9 cellular contexts compared by ENCODE assay signal in the genomic region with DNA sequence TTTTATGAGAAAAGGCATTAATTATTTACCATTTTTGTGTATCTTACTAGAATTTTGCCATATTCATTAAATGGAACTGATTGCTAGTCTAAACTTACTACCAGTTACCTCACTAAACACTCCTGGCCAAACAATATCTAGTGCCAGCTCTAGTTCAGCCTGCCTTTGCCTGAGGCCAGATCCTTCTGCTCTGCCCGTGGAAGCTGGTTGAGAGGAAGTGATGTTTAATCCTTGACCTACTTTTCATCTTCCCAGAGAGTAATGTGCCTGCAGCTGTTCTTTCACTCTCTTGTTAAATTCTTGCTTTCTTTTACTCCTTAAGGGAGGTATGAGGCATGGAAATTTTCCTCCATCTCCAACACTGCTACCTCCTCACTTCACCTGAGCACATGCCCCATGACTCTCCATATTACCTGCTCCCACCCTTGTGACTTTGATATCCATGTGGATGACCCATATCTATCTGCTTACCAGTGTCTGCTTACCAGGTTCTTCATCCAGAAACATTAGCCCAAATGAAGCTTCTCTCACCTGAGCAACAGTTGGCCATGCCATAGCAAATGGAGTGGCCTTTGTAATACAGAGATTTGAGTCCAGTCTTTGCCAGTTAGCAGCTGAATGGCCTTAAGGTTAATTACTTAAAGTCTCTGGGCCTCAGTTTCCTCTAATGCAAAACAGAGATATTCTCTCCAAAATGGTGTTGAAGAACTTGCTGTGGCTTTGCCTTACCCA. TPM values are rescaled to one million over a fixed set of nuclear protein-coding genes. Genes with fewer than 3 reads are reported as not detected.
DNase-seq lines count a peak whose midpoint lies in the region; ATAC-seq and TF ChIP-seq lines count a peak whose summit lies in the region.
"Had no signal": no experiment of that assay in that cellular context is flagged by ENCODE, and none has a peak within 500 bp of the region (broad histone marks: within the 10 kb centered on the region; RNA-seq: fewer than 3 reads in every experiment).

No MANE protein-coding gene starts in this region.

- TF ChIP-seq EP300 in suprapubic skin (IDR thresholded peaks at IDR 0.05): no peak

- no peaks in the 10 kb centered on the region for H3K27me3 Mint-ChIP-seq in chondrocyte (ENCODE audit: low read depth)

- H3K9me3 ChIP-seq in suprapubic skin: no peaks in the 10 kb centered on the region

- H3K36me3 Mint-ChIP-seq in chondrocyte (ENCODE audit: low read depth): peaks cover 2% of the 10 kb centered on the region

- no peak overlapping the region for H3K4me3 Mint-ChIP-seq in chondrocyte (ENCODE audit: unreplicated experiment)

- WGBS in suprapubic skin: 10% methylated on average over 1 of the region's 1 CpG

- no peak overlapping the region for H3K4me3 ChIP-seq in Jurkat, Clone E6-1 (ENCODE audit: low read length)
- H3K4me3 ChIP-seq in suprapubic skin: no peak overlapping the region

- H3K9me3 Mint-ChIP-seq in chondrocyte (ENCODE audit: low read depth): no peaks in the 10 kb centered on the region

- H3K4me1 Mint-ChIP-seq in chondrocyte (ENCODE audit: low read depth): peaks cover 43% of the 10 kb centered on the region

- peaks cover 8% of the 10 kb centered on the region for H3K36me3 ChIP-seq in suprapubic skin

- H3K27ac ChIP-seq in suprapubic skin: no peak overlapping the region

- peaks cover 36% of the 10 kb centered on the region for H3K4me1 ChIP-seq in suprapubic skin

- H3K27me3 ChIP-seq in suprapubic skin: no peaks in the 10 kb centered on the region

- TF ChIP-seq CTCF in chondrocyte (IDR thresholded peaks at IDR 0.05) (no peak), suprapubic skin (IDR thresholded peaks at IDR 0.05) (no peak)

- ATAC-seq in GM18870 (IDR thresholded peaks at IDR 0.05; ENCODE audit: unreplicated experiment) (no peak), HG03097 (IDR thresholded peaks at IDR 0.05; ENCODE audit: low FRiP score, unreplicated experiment) (no peak)

- no peak for TF ChIP-seq POLR2A in suprapubic skin (IDR thresholded peaks at IDR 0.05)

- DNase-seq in CD1c-positive myeloid dendritic cell (ENCODE audit: extremely low spot score): peak; percentile 24
- DNase-seq in Jurkat, Clone E6-1 (ENCODE audit: low read depth, low spot score): peak; percentile 18
- DNase-seq in chondrocyte (ENCODE audit: low spot score): no peak
- peak; percentile 73 for DNase-seq in myocyte (ENCODE audit: low read depth)
- no peak for DNase-seq in suprapubic skin (ENCODE audit: low spot score in 2 of 2)
- no peak for DNase-seq in OCI-M2 (lab: John Stamatoyannopoulos, UW; ENCODE audit: unreplicated experiment)
- DNase-seq: activated T-cell treated with anti-CD3 and anti-CD28 coated beads, Interleukin-2, amount 50 U/mL, for 48 hours had no signal

- peak overlapping the region; percentile 79 for H3K27ac Mint-ChIP-seq in chondrocyte (ENCODE audit: unreplicated experiment)

RNA-seq across cellular contexts. Expression of a gene that starts 53.4 kb away (rescaled TPM):
- 125 TPM for polyA plus RNA-seq in Jurkat, Clone E6-1 (2012; ENCODE audit: insufficient read depth, insufficient read length)
- total RNA-seq in chondrocyte (72.3 to 103 TPM (median 101 TPM) in 3 replicates), myocyte (73.8 and 90.8 TPM in 2 replicates), suprapubic skin (100 to 1,000 TPM in 2 of 4 donors, 10 to 100 TPM in 2; 73.0 to 119 (median 94.6) TPM)
- polyA plus RNA-seq in myocyte (2012): 73.2 TPM

RNA-seq across cellular contexts. Expression of a gene that starts 57.6 kb away (rescaled TPM):
- 8.1 TPM for polyA plus RNA-seq in Jurkat, Clone E6-1 (2012; ENCODE audit: insufficient read depth, insufficient read length)
- total RNA-seq in chondrocyte (13.2 to 15.5 TPM (median 13.6 TPM) in 3 replicates), myocyte (27.2 and 34.1 TPM in 2 replicates), suprapubic skin (1 to 10 TPM; 6.7 to 9.5 (median 9.0) TPM)
- polyA plus RNA-seq in myocyte (2012): 10.6 TPM

RNA-seq across cellular contexts. Expression of a gene that starts 57.8 kb away (rescaled TPM):
- polyA plus RNA-seq in Jurkat, Clone E6-1 (2012; ENCODE audit: insufficient read depth, insufficient read length): 3,355 TPM
- total RNA-seq in chondrocyte (1,295 to 1,411 TPM (median 1,362 TPM) in 3 replicates), myocyte (1,284 and 1,647 TPM in 2 replicates), suprapubic skin (1,000 to 10,000 TPM; 1,650 to 2,624 (median 2,399) TPM)
- 2,127 TPM for polyA plus RNA-seq in myocyte (2012)

Comparison
In these comparisons a context has a peak if more than half of its experiments do, and no peak if none do; other contexts are left out.
1. DNase-seq: peak in CD1c-positive myeloid dendritic cell (single experiment), Jurkat, Clone E6-1 (single experiment) and myocyte (single experiment); none in chondrocyte (single experiment), suprapubic skin (0 of 2) and OCI-M2 (single experiment).